Comparison of ENCODE assay signal across 8 cellular contexts in the genomic region with DNA sequence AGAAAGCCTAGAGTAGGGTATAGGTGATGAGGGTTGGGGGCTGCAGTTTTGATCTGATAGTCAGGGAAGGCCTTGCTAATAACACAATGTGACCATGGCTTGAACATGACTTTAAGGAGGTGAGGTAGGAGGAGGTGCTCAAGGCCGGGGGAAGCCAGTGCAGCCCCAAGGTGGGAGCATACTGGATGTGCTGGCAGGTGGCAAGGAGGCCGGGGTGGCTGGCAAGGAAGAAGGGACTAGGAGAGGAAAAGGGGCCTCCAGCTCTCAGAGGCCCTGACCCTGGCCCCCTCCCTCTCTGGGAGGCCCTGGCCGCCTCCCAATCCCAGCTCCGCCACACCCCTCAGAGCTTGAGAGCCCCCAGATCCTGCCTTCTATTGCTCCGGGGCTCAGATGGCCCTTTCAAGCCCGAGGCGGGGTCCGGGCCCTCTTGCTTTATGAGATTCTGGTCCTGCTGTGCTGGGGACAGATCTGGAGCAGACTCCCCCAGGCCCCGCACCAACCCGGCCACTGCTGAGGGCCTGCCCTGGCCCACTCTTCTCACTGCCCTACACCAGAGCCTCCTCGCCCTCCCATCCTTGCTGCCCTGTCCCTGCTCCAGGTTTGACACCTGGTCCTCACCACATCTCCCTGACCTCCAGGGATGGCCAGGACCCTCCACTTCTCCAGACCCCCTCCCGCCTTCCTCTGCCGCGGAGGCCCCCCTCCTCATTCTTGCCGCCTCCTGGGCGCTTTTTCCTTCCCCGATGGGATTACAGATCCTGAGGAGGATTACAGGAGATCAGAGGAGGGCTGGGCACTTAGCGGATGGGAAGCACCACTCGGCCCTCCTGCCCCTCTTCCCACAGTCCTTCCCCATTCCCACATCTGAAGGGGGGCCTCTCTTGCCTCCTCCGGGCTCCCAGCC. TPM values are rescaled to one million over a fixed set of nuclear protein-coding genes. Genes with fewer than 3 reads are reported as not detected.
DNase-seq lines count a peak whose midpoint lies in the region; ATAC-seq, FAIRE-seq and TF ChIP-seq lines count a peak whose summit lies in the region.

No MANE protein-coding gene starts in this region.

- H3K27me3 ChIP-seq in OCI-LY3 (ENCODE audit: low read depth, low read length) (no peaks in the 10 kb centered on the region), endodermal cell (ENCODE audit: control insufficient read depth, insufficient read depth, low read length, poor library complexity, severe bottlenecking) (no peaks in the 10 kb centered on the region), ovary (no peaks in the 10 kb centered on the region)

- H3K4me1 Mint-ChIP-seq in endodermal cell: peaks cover 18% of the 10 kb centered on the region

- peaks cover 28% of the 10 kb centered on the region for H3K36me3 Mint-ChIP-seq in endodermal cell (ENCODE audit: low read depth)

- H3K9ac ChIP-seq in OCI-LY3 (ENCODE audit: low read length) (no peak overlapping the region), endodermal cell (ENCODE audit: extremely low read depth, low read length, poor library complexity, severe bottlenecking) (peak overlapping the region; percentile 25)

- H3K4me3 Mint-ChIP-seq in endodermal cell: peak overlapping the region; percentile 85

- H3K4me1 ChIP-seq in OCI-LY3 (ENCODE audit: low read length): peaks cover 26% of the 10 kb centered on the region
- H3K4me1 ChIP-seq in endodermal cell (ENCODE audit: control insufficient read depth, insufficient read depth, low read length): peaks cover 12% of the 10 kb centered on the region
- peaks cover 13% of the 10 kb centered on the region for H3K4me1 ChIP-seq in ovary (ENCODE audit: insufficient read depth)

- peaks cover 4% of the 10 kb centered on the region for H3K27me3 Mint-ChIP-seq in endodermal cell (ENCODE audit: insufficient read depth)

- peak overlapping the region; percentile 93 for H3K4me2 ChIP-seq in OCI-LY3 (ENCODE audit: low read length)

- no peak overlapping the region for H3K27ac ChIP-seq in OCI-LY3 (ENCODE audit: low read length)
- H3K27ac ChIP-seq in endodermal cell (ENCODE audit: low read depth, low read length): no peak overlapping the region
- H3K27ac ChIP-seq in ovary: no peak overlapping the region

- intact Hi-C loops in ovary (cut with DNase I): loop anchor here in 3 of 4 donors (5.0 to 10.0 kb wide), 3 partner anchors 59 to 146 kb away; partner anchors contain the start of genes CORO1B (in 1 of the 3), PPP1CA (in 1 of the 3) and TBC1D10C (in 1 of the 3)

- H2AFZ ChIP-seq in OCI-LY3 (ENCODE audit: low read depth, low read length): no peak overlapping the region

- ATAC-seq in HG03045 (IDR thresholded peaks at IDR 0.05; ENCODE audit: unreplicated experiment): no peak
- no peak for ATAC-seq in HG03108 (IDR thresholded peaks at IDR 0.05; ENCODE audit: unreplicated experiment)

- no peak for TF ChIP-seq CTCF in D721Med (IDR thresholded peaks at IDR 0.05; ENCODE audit: insufficient read depth, missing control alignments)
- TF ChIP-seq CTCF in OCI-LY3 (IDR thresholded peaks at IDR 0.05; ENCODE audit: low read depth, low read length): no peak
- TF ChIP-seq CTCF in endodermal cell (conservative IDR thresholded peaks at IDR 0.05): no peak
- no peak for TF ChIP-seq CTCF in ovary (IDR thresholded peaks at IDR 0.05)

- H3K79me2 ChIP-seq in OCI-LY3 (ENCODE audit: low read length): peaks cover 26% of the 10 kb centered on the region

- H3K9me3 ChIP-seq in OCI-LY3 (ENCODE audit: insufficient read depth, low read length) (no peaks in the 10 kb centered on the region), endodermal cell (ENCODE audit: control insufficient read depth, low read length) (no peaks in the 10 kb centered on the region), ovary (no peaks in the 10 kb centered on the region)

- no peak for TF ChIP-seq EP300 in ovary (IDR thresholded peaks at IDR 0.05)

- H3K36me3 ChIP-seq in OCI-LY3 (replicated peaks; ENCODE audit: low read depth, low read length) (peaks cover 40% of the 10 kb centered on the region), endodermal cell (ENCODE audit: control insufficient read depth, insufficient read depth, low read length) (peaks cover 35% of the 10 kb centered on the region), ovary (no peaks in the 10 kb centered on the region)

- H3K4me3 ChIP-seq in OCI-LY3 (ENCODE audit: low read length): peak overlapping the region; percentile 99
- H3K4me3 ChIP-seq in endodermal cell (ENCODE audit: low read length): peak overlapping the region; percentile 88
- peak overlapping the region; percentile 37 for H3K4me3 ChIP-seq in ovary

- no peak for TF ChIP-seq POLR2A in ovary (IDR thresholded peaks at IDR 0.05)

- no peak overlapping the region for H3K27ac Mint-ChIP-seq in endodermal cell

- peaks cover 26% of the 10 kb centered on the region for H4K20me1 ChIP-seq in OCI-LY3 (ENCODE audit: insufficient read depth, low read length)

- no peaks in the 10 kb centered on the region for H3K9me3 Mint-ChIP-seq in endodermal cell

- no peak for FAIRE-seq in D721Med (lab: Jason Lieb, UNC)

- peak; percentile 93 for DNase-seq in D721Med (ENCODE audit: insufficient read length, low spot score)
- DNase-seq in endodermal cell: no peak
- peak in 1 of 5 donors; percentile 42 for DNase-seq in ovary
- DNase-seq in cerebellar cortex (ENCODE audit: low spot score): no peak
- no peak for DNase-seq in HUDEP-2 (lab: John Stamatoyannopoulos, UW; ENCODE audit: unreplicated experiment in 76 of 76)

- 72 to 83% methylated on average over 3 to 20 of the region's 20 CpGs for WGBS in endodermal cell (ENCODE audit: insufficient coverage in 1 of 2, insufficient read length in 1 of 2), 2 experiments
- 70 to 77% (median 72%) methylated on average over 20 of the region's 20 CpGs for WGBS in ovary, 3 donors

RNA-seq across cellular contexts. Expression of gene PITPNM1, which starts 1.8 kb away (rescaled TPM):
- total RNA-seq in endodermal cell (100 to 1,000 TPM in 1 of 2 donors, 10 to 100 TPM in 1; 94.6 to 104 TPM), ovary (10 to 100 TPM in 3 of 7 donors, 1 to 10 TPM in 4; 3.1 to 77.2 (median 9.5) TPM)
- polyA plus RNA-seq in endodermal cell (2013, experiment 1 of 2): 39.0 TPM
- polyA plus RNA-seq in endodermal cell (2013, experiment 2 of 2): 38.2 TPM
- polyA plus RNA-seq in ovary: 1 to 10 TPM; 5.3 to 6.1 TPM

RNA-seq across cellular contexts. Expression of gene CDK2AP2, which starts 4.6 kb away (rescaled TPM):
- total RNA-seq in endodermal cell (10 to 100 TPM; 30.6 to 47.6 TPM), ovary (10 to 100 TPM; 15.8 to 66.1 (median 34.6) TPM)
- polyA plus RNA-seq in endodermal cell (2013, experiment 1 of 2): 40.4 TPM
- 40.4 TPM for polyA plus RNA-seq in endodermal cell (2013, experiment 2 of 2)
- polyA plus RNA-seq in ovary: 10 to 100 TPM in 1 of 2 donors, 1 to 10 TPM in 1; 3.8 to 35.9 TPM

RNA-seq across cellular contexts. Expression of gene CABP2, which starts 19.9 kb away (rescaled TPM):
- total RNA-seq in endodermal cell (not detected), ovary (not detected)
- not detected for polyA plus RNA-seq in endodermal cell (2013, experiment 1 of 2)
- not detected for polyA plus RNA-seq in endodermal cell (2013, experiment 2 of 2)
- not detected for polyA plus RNA-seq in ovary

RNA-seq across cellular contexts. Expression of gene AIP, which starts 20.5 kb away (rescaled TPM):
- total RNA-seq in endodermal cell (10 to 100 TPM; 27.6 to 33.8 TPM), ovary (100 to 1,000 TPM in 1 of 7 donors, 10 to 100 TPM in 6; 49.1 to 103 (median 65.4) TPM)
- polyA plus RNA-seq in endodermal cell (2013, experiment 1 of 2): 43.1 TPM
- polyA plus RNA-seq in endodermal cell (2013, experiment 2 of 2): 41.1 TPM
- 100 to 1,000 TPM in 1 of 2 donors, 10 to 100 TPM in 1; 33.5 to 114 TPM for polyA plus RNA-seq in ovary

RNA-seq across cellular contexts. Expression of gene TMEM134, which starts 34.3 kb away (rescaled TPM):
- total RNA-seq in endodermal cell (10 to 100 TPM; 67.4 to 87.8 TPM), ovary (10 to 100 TPM; 37.6 to 69.8 (median 44.8) TPM)
- 60.9 TPM for polyA plus RNA-seq in endodermal cell (2013, experiment 1 of 2)
- 57.1 TPM for polyA plus RNA-seq in endodermal cell (2013, experiment 2 of 2)
- polyA plus RNA-seq in ovary: 10 to 100 TPM in 1 of 2 donors, 1 to 10 TPM in 1; 2.7 to 44.3 TPM

Comparison
In these comparisons a context has a peak if more than half of its experiments do, and no peak if none do; other contexts are left out.
1. H3K4me3 ChIP-seq: peak in every context shown above with its lines; median percentile 99 in OCI-LY3; 88 in endodermal cell; 37 in ovary.